10 cellular contexts compared by ENCODE assay signal in the genomic region with DNA sequence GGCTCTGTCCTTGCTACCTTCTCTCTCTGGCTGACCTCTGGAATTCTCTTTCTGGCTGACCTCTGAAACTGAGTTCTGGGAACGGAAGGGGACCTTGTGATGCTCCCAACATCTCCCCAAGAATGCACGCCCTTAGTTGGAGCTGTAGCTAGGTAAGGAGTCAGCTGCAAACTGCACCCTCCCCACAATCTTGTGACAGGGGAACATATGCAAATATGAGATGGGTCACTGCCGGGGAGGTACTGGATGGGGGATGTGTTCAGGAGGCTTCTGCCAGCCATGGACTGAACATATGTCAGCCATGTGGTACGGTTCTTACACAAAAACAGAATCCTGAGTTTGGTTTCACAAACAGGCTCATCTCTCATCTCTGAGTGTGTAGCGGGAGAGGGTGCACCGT. TPM values are rescaled to one million over a fixed set of nuclear protein-coding genes. Genes with fewer than 3 reads are reported as not detected.
A peak's percentile ranks its signal among the peaks of the same experiment; 100 is the strongest.
DNase-seq lines count a peak whose midpoint lies in the region; ATAC-seq and TF ChIP-seq lines count a peak whose summit lies in the region.
"Had no signal": no experiment of that assay in that cellular context is flagged by ENCODE, and none has a peak within 500 bp of the region (broad histone marks: within the 10 kb centered on the region; RNA-seq: fewer than 3 reads in every experiment).

No MANE protein-coding gene starts in this region.

- H3K9ac ChIP-seq in mammary epithelial cell (ENCODE audit: insufficient read depth, low read length): no peak overlapping the region
- H3K9ac ChIP-seq: BLaER1 treated with 17β-estradiol and CSF1 and Interleukin-3, amounts not matched to agents 10 nM and 100 nM had no signal

- H3K9me3 Mint-ChIP-seq in CD4-positive, CD25-positive, alpha-beta regulatory T cell: no peaks in the 10 kb centered on the region

- no peak overlapping the region for H3K27ac ChIP-seq in CD4-positive, CD25-positive, alpha-beta regulatory T cell (ENCODE audit: insufficient read depth, low read length, poor library complexity, severe bottlenecking)
- no peak overlapping the region for H3K27ac ChIP-seq in mammary epithelial cell (ENCODE audit: insufficient read depth, low read depth, low read length)
- H3K27ac ChIP-seq: BLaER1 treated with 17β-estradiol and CSF1 and Interleukin-3, amounts not matched to agents 10 nM and 100 nM had no signal

- H3K36me3 Mint-ChIP-seq in CD4-positive, CD25-positive, alpha-beta regulatory T cell: peaks cover 39% of the 10 kb centered on the region

- no peak for DNase-seq in CD4-positive, CD25-positive, alpha-beta regulatory T cell
- DNase-seq in NCI-H1694 treated with DMSO at 0.1 percent for 48 hours (lab: John Stamatoyannopoulos, UW) (peak; percentile 63), LoVo (ENCODE audit: low spot score) (no peak), HCEC 1CT (no peak), mammary epithelial cell (no peak)
- DNase-seq in stimulated activated CD4-positive, alpha-beta T cell treated with anti-CD3 and anti-CD28 coated beads, Interleukin-2, amount 100 ng/mL, for 24 hours: no peak
- DNase-seq: activated naive CD4-positive, alpha-beta T cell had no signal

- intact Hi-C loops in mammary epithelial cell (cut with micrococcal nuclease): no loop called here

- no peak overlapping the region for H3K4me2 ChIP-seq in mammary epithelial cell (ENCODE audit: insufficient read depth, low read depth, low read length)
- H3K4me2 ChIP-seq: BLaER1 treated with 17β-estradiol and CSF1 and Interleukin-3, amounts not matched to agents 10 nM and 100 nM had no signal

- peaks cover 50% of the 10 kb centered on the region for H3K4me1 ChIP-seq in CD4-positive, CD25-positive, alpha-beta regulatory T cell (ENCODE audit: control insufficient read depth, insufficient read depth, low read length, poor library complexity, severe bottlenecking)
- no peaks in the 10 kb centered on the region for H3K4me1 ChIP-seq in mammary epithelial cell (ENCODE audit: insufficient read depth, low read length)

- no peaks in the 10 kb centered on the region for H3K9me3 ChIP-seq in CD4-positive, CD25-positive, alpha-beta regulatory T cell (ENCODE audit: control insufficient read depth in 2 of 2, low read length in 2 of 2)
- H3K9me3 ChIP-seq in mammary epithelial cell (replicated peaks; ENCODE audit: insufficient read depth, low read length): no peaks in the 10 kb centered on the region

- in situ Hi-C loops in mammary epithelial cell (cut with MboI; ENCODE audit: low sequenced_read_pairs in 2 of 2): no loop called here

- CTCF ChIA-PET in mammary epithelial cell (lab: Charles Lee; ENCODE audit: low non-redundant PET): no interaction called here

- no peaks in the 10 kb centered on the region for H3K27me3 ChIP-seq in CD4-positive, CD25-positive, alpha-beta regulatory T cell (ENCODE audit: control insufficient read depth, insufficient read depth, low read length)
- H3K27me3 ChIP-seq in mammary epithelial cell (ENCODE audit: insufficient read depth, low read length): peaks cover 4% of the 10 kb centered on the region
- H3K27me3 ChIP-seq: BLaER1 treated with 17β-estradiol and CSF1 and Interleukin-3, amounts not matched to agents 10 nM and 100 nM had no signal

- H3K27ac Mint-ChIP-seq in CD4-positive, CD25-positive, alpha-beta regulatory T cell: peak overlapping the region; percentile 11 to 40 (median 20)

- no peak overlapping the region for H3K4me3 ChIP-seq in CD4-positive, CD25-positive, alpha-beta regulatory T cell (ENCODE audit: low read depth, low read length)
- H3K4me3 ChIP-seq in mammary epithelial cell (replicated peaks in 1 of 3; ENCODE audit: insufficient read depth in 1 of 3, low read depth in 2 of 3, low read length in 3 of 3): no peak overlapping the region
- H3K4me3 ChIP-seq: BLaER1 treated with 17β-estradiol and CSF1 and Interleukin-3, amounts not matched to agents 10 nM and 100 nM had no signal

- H4K20me1 ChIP-seq in mammary epithelial cell (ENCODE audit: insufficient read depth, low read length): no peaks in the 10 kb centered on the region

- H2AFZ ChIP-seq in mammary epithelial cell (ENCODE audit: low read depth, low read length): no peak overlapping the region

- peak overlapping the region in 3 of 4 donors; percentile 37 to 60 (median 45) for H3K4me3 Mint-ChIP-seq in CD4-positive, CD25-positive, alpha-beta regulatory T cell

- BruUV-seq in mammary epithelial cell (replicated peaks; lab: Mats Ljungman, UMichigan): no TSS peak

- H3K36me3 ChIP-seq in CD4-positive, CD25-positive, alpha-beta regulatory T cell (ENCODE audit: control insufficient read depth, insufficient read depth, low read length): peaks cover 16% of the 10 kb centered on the region
- H3K36me3 ChIP-seq in mammary epithelial cell (ENCODE audit: insufficient read depth, low read length): no peaks in the 10 kb centered on the region

- H3K4me1 Mint-ChIP-seq in CD4-positive, CD25-positive, alpha-beta regulatory T cell: peaks cover 19 to 60% (median 43%) of the 10 kb centered on the region in 4 donors

- peak in 1 of 2 donors; percentile 45 for ATAC-seq in CD4-positive, CD25-positive, alpha-beta regulatory T cell (ENCODE audit: low read depth in 2 of 2)
- ATAC-seq in GM18907 (IDR thresholded peaks at IDR 0.05; ENCODE audit: unreplicated experiment) (peak; percentile 95), HG02759 (IDR thresholded peaks at IDR 0.05; ENCODE audit: unreplicated experiment) (peak; percentile 96)

- WGBS in mammary epithelial cell (ENCODE audit: low coverage, missing lambda C conversion rate): 84% methylated on average over 5 of the region's 6 CpGs

- no peaks in the 10 kb centered on the region for H3K27me3 Mint-ChIP-seq in CD4-positive, CD25-positive, alpha-beta regulatory T cell

- no peak for TF ChIP-seq CTCF in mammary epithelial cell (conservative IDR thresholded peaks at IDR 0.05 in 1 of 2, IDR thresholded peaks at IDR 0.05 in 1 of 2; ENCODE audit: extremely low read depth in 1 of 2, insufficient read depth in 1 of 2, low read depth in 1 of 2, low read length in 2 of 2)

- dilution Hi-C loops in mammary epithelial cell (cut with HindIII; ENCODE audit: low sequenced_read_pairs): no loop called here

- no peaks in the 10 kb centered on the region for H3K79me2 ChIP-seq in mammary epithelial cell (ENCODE audit: insufficient read depth, low read length)

RNA-seq across cellular contexts. Expression of a gene that starts 34.2 kb away (rescaled TPM):
- total RNA-seq in CD4-positive, CD25-positive, alpha-beta regulatory T cell: 125 TPM
- 10 to 100 TPM; 19.1 to 39.0 (median 29.5) TPM for polyA plus RNA-seq in CD4-positive, CD25-positive, alpha-beta regulatory T cell
- 1 to 10 TPM in 1 of 2 donors, under 1 TPM in 1; 0.83 to 1.6 TPM for total RNA-seq in mammary epithelial cell
- 0.37 TPM for polyA plus RNA-seq in mammary epithelial cell
- polyA minus RNA-seq in mammary epithelial cell: 0.67 TPM

Comparison
In these comparisons a context has a peak if more than half of its experiments do, and no peak if none do; other contexts are left out.
1. RNA of a gene that starts 34.2 kb away (total RNA-seq): 125 TPM in CD4-positive, CD25-positive, alpha-beta regulatory T cell (single experiment); 0.83 to 1.6 TPM in mammary epithelial cell; every median in the first group is over 10 times any median in the second.